21 cellular contexts compared by ENCODE assay signal in the genomic region with DNA sequence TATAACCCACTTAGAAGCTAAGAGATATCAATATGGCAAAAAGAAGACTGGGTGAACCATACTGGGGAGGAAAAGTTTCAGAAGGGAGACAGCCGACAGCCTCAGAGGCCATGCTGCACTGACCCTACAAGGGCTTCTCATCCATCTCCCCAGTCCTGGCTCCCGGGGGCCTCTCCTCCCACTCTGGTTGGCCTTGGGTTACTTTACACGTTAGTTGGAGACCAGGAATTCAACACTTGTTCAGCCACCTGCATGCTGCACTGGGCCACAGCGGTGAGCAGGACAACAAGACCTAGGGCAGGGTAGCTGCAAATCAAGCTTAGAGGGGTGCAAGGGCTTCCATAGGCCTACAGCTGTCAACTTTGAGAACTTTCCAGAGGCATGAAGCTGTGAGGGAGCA. TPM values are rescaled to one million over a fixed set of nuclear protein-coding genes. Genes with fewer than 3 reads are reported as not detected.
"Had no signal": no experiment of that assay in that cellular context is flagged by ENCODE, and none has a peak within 500 bp of the region (broad histone marks: within the 10 kb centered on the region; RNA-seq: fewer than 3 reads in every experiment).

No MANE protein-coding gene starts in this region.

- H3K27me3 ChIP-seq: breast epithelium, heart right ventricle, tibial nerve had no signal

- H3K9me3 ChIP-seq: breast epithelium, heart right ventricle, lower lobe of right lung, tibial nerve had no signal

- H3K36me3 ChIP-seq: breast epithelium, heart right ventricle, lower lobe of right lung, tibial nerve had no signal

- H3K4me3 ChIP-seq: breast epithelium, lower lobe of right lung, tibial nerve had no signal

- H3K27ac ChIP-seq: lower lobe of right lung, tibial nerve had no signal

- ATAC-seq: activated T-cell treated with anti-CD3 and anti-CD28 coated beads, Interleukin-2, amount 50 U/mL, for 72 hours; heart right ventricle; left colon; lower lobe of right lung had no signal

- DNase-seq: activated CD4-positive, alpha-beta T cell treated with anti-CD3 and anti-CD28 coated beads for 1 hour; activated CD8-positive, alpha-beta memory T cell treated with anti-CD3 and anti-CD28 coated beads for 24 hours; activated effector memory CD4-positive, alpha-beta T cell treated with Interleukin-2 at 50 U/mL for 16 hours; activated naive CD4-positive, alpha-beta T cell treated with anti-CD3 and anti-CD28 coated beads for 36 hours; activated naive CD8-positive, alpha-beta T cell treated with anti-CD3 and anti-CD28 coated beads, Interleukin-2, amount 10 ng/mL, durations not matched to agents 7 days and 5 days; activated T-cell treated with anti-CD3 and anti-CD28 coated beads, Interleukin-2, amount 50 U/mL, for 72 hours; amniotic stem cell; heart right ventricle; islet precursor cell; left colon; lower lobe of right lung; naive B cell; retina; stimulated activated CD4-positive, alpha-beta T cell treated with anti-CD3 and anti-CD28 coated beads, Interleukin-4, amount 100 ng/mL, for 24 hours; stimulated activated naive CD4-positive, alpha-beta T cell treated with Interleukin-2 at 50 U/mL for 16 hours; T-helper 9 cell had no signal

RNA-seq across cellular contexts. Expression of a gene that starts 28.6 kb away (rescaled TPM):
- total RNA-seq: neural crest cell, osteocyte, progenitor cell of endocrine pancreas had no signal
